27 cellular contexts compared by ENCODE assay signal in the genomic region with DNA sequence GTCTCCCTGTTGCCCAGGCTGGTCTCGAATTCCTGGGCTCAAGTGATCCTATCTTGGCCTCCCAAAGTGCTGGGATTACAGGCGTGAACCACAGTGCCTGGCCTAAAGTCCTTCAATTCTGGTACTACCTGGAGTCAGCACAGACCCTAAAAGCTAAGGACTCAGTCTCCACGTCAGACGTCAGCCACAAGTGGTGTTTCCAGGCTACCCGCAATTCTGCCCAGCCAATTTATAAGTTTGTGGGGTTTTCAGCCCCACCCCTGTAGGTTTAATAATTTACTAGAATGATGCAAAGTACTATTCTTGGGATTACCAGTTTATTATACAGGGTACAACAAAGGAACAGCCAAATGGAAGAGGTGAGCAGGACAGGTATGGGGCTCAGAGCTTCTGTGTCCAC.
"Had no signal": no experiment of that assay in that cellular context is flagged by ENCODE, and none has a peak within 500 bp of the region (broad histone marks: within the 10 kb centered on the region; RNA-seq: fewer than 3 reads in every experiment).

No MANE protein-coding gene starts in this region.

- H3K27ac Mint-ChIP-seq: activated CD8-positive, alpha-beta T cell treated with anti-CD3 and anti-CD28 coated beads for 36 hours; effector memory CD8-positive, alpha-beta T cell; mesothelial cell of epicardium; natural killer cell treated with Interleukin-12 subunit alpha and Interleukin-12 subunit beta and Interleukin-15 and Interleukin-18, amount 100 ng/mL, for 72 hours; T-cell had no signal

- H3K27ac ChIP-seq: ascending aorta, brain microvascular endothelial cell, left lung, neutrophil, pancreas, psoas muscle, testis, WERI-Rb-1 had no signal

- DNase-seq: activated CD4-positive, alpha-beta T cell treated with anti-CD3 and anti-CD28 coated beads, Interleukin-2, amount 10 ng/mL, durations not matched to agents 7 days and 5 days; activated CD4-positive, CD25-positive, alpha-beta regulatory T cell treated with anti-CD3 and anti-CD28 coated beads, Interleukin-2, amount 50 U/mL, for 72 hours; activated CD8-positive, alpha-beta memory T cell treated with anti-CD3 and anti-CD28 coated beads, Interleukin-2, amount 10 ng/mL, durations not matched to agents 7 days and 5 days; activated CD8-positive, alpha-beta T cell treated with anti-CD3 and anti-CD28 coated beads for 36 hours; activated effector memory CD4-positive, alpha-beta T cell treated with anti-CD3 and anti-CD28 coated beads, Interleukin-2, amount 50 U/mL, for 16 hours; activated naive CD4-positive, alpha-beta T cell treated with anti-CD3 and anti-CD28 coated beads, Interleukin-2, amount 10 ng/mL, durations not matched to agents 7 days and 5 days; activated T-cell treated with anti-CD3 and anti-CD28 coated beads for 4 hours; brain microvascular endothelial cell; caudate nucleus; effector memory CD8-positive, alpha-beta T cell; left lung; pancreas; right cardiac atrium; stimulated activated CD4-positive, alpha-beta T cell treated with anti-CD3 and anti-CD28 coated beads, Interleukin-2, amount 100 ng/mL, for 48 hours; stimulated activated CD8-positive, alpha-beta memory T cell treated with anti-CD3 and anti-CD28 coated beads, Interleukin-4, amount 100 ng/mL, for 48 hours; stimulated activated naive CD4-positive, alpha-beta T cell; T-cell; testis; WERI-Rb-1 had no signal

- H3K4me3 Mint-ChIP-seq: activated CD4-positive, alpha-beta T cell treated with anti-CD3 and anti-CD28 coated beads, Interleukin-2, amount 10 ng/mL, durations not matched to agents 7 days and 5 days; activated CD8-positive, alpha-beta memory T cell treated with anti-CD3 and anti-CD28 coated beads, Interleukin-2, amount 10 ng/mL, durations not matched to agents 7 days and 5 days; activated CD8-positive, alpha-beta T cell treated with anti-CD3 and anti-CD28 coated beads for 36 hours; activated naive CD4-positive, alpha-beta T cell treated with anti-CD3 and anti-CD28 coated beads, Interleukin-2, amount 10 ng/mL, durations not matched to agents 7 days and 5 days; effector memory CD8-positive, alpha-beta T cell; mesothelial cell of epicardium; natural killer cell treated with Interleukin-12 subunit alpha and Interleukin-12 subunit beta and Interleukin-15 and Interleukin-18, amount 100 ng/mL, for 72 hours; T-cell had no signal

- H3K9me3 Mint-ChIP-seq: effector memory CD8-positive, alpha-beta T cell; natural killer cell treated with Interleukin-12 subunit alpha and Interleukin-12 subunit beta and Interleukin-15 and Interleukin-18, amount 100 ng/mL, for 72 hours had no signal

- H3K4me3 ChIP-seq: ascending aorta, left lung, pancreas, psoas muscle, testis had no signal

- ATAC-seq: activated CD8-positive, alpha-beta memory T cell treated with anti-CD3 and anti-CD28 coated beads, Interleukin-2, amount 10 ng/mL, durations not matched to agents 7 days and 5 days; activated CD8-positive, alpha-beta T cell treated with anti-CD3 and anti-CD28 coated beads for 36 hours; effector memory CD8-positive, alpha-beta T cell; left lung; natural killer cell treated with Interleukin-12 subunit alpha and Interleukin-12 subunit beta and Interleukin-15 and Interleukin-18, amount 100 ng/mL, for 72 hours; right cardiac atrium; SK-N-SH treated with all-trans-retinoic acid at 6 μM for 48 hours; T-cell had no signal

- H3K36me3 ChIP-seq: pancreas had no signal

- H3K27me3 ChIP-seq: ascending aorta, brain microvascular endothelial cell, left lung, neutrophil, pancreas, testis had no signal

- FAIRE-seq: keratinocyte, pancreas, TTC549 had no signal

- H3K27me3 Mint-ChIP-seq: activated CD4-positive, alpha-beta T cell treated with anti-CD3 and anti-CD28 coated beads, Interleukin-2, amount 10 ng/mL, durations not matched to agents 7 days and 5 days; activated CD8-positive, alpha-beta memory T cell treated with anti-CD3 and anti-CD28 coated beads, Interleukin-2, amount 10 ng/mL, durations not matched to agents 7 days and 5 days; activated CD8-positive, alpha-beta T cell treated with anti-CD3 and anti-CD28 coated beads for 36 hours; activated naive CD4-positive, alpha-beta T cell treated with anti-CD3 and anti-CD28 coated beads, Interleukin-2, amount 10 ng/mL, durations not matched to agents 7 days and 5 days; effector memory CD8-positive, alpha-beta T cell; natural killer cell treated with Interleukin-12 subunit alpha and Interleukin-12 subunit beta and Interleukin-15 and Interleukin-18, amount 100 ng/mL, for 72 hours; T-cell had no signal

- H3K4me1 Mint-ChIP-seq: activated naive CD4-positive, alpha-beta T cell treated with anti-CD3 and anti-CD28 coated beads, Interleukin-2, amount 10 ng/mL, durations not matched to agents 7 days and 5 days; mesothelial cell of epicardium had no signal

- H3K4me1 ChIP-seq: ascending aorta, left lung, pancreas had no signal

- H3K9me3 ChIP-seq: pancreas, psoas muscle, testis had no signal
